ENCODE assay signal across 1 cellular context in the genomic region with DNA sequence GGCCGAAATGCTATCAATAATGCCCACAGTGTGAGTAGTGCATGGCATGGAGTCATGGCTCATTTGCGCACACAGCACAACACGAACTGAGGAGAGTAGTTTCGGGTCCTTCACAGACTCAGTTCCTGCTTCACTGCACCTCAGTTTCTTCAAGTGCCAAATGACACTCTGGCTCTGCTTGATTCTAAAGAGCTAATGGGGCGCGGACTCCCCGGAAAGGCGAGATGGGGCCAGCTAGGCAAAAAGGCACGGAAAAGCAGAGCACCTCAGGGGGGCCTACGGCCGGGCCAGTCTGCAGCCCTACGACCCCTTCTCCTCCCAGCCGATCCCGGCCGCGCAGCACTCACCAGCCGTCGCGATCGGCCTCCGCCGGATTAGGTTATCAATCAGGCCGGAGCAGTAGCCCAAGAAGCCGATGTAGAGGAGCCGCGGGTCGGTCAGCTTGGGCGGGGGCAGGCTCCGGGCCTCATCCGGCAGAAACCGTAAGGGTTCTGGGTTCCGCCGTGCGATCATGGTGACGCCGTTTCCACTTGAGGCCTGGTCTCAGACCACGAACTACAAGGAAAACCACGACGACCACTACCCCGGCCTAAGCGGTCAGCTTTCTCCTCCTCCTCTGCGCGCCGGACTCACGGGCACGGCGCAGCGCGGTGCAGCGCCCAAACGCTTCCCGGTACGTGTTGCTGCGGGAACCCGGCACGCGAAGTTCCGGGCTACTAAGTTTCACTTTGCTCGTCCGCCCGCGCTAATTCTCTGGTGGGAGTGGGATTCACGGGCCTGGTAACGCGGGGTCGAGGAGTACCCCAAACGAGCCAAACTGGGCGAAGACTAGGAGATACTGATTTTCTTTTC.
A peak's percentile ranks its signal among the peaks of the same experiment; 100 is the strongest.
TF ChIP-seq lines count a peak whose summit lies in the region.

A gene (minus strand): TSS at position 631 of the 852 bp plus-strand sequence. CDS start 118 bp downstream, at position 513.

TF ChIP-seq in HCT116, 20 proteins besides CTCF, POLR2A, EP300 and RAD21 (continued from another document):
- TF ChIP-seq ZFX (IDR thresholded peaks at IDR 0.05): peak; percentile 98
- TF ChIP-seq, protein P1, sequence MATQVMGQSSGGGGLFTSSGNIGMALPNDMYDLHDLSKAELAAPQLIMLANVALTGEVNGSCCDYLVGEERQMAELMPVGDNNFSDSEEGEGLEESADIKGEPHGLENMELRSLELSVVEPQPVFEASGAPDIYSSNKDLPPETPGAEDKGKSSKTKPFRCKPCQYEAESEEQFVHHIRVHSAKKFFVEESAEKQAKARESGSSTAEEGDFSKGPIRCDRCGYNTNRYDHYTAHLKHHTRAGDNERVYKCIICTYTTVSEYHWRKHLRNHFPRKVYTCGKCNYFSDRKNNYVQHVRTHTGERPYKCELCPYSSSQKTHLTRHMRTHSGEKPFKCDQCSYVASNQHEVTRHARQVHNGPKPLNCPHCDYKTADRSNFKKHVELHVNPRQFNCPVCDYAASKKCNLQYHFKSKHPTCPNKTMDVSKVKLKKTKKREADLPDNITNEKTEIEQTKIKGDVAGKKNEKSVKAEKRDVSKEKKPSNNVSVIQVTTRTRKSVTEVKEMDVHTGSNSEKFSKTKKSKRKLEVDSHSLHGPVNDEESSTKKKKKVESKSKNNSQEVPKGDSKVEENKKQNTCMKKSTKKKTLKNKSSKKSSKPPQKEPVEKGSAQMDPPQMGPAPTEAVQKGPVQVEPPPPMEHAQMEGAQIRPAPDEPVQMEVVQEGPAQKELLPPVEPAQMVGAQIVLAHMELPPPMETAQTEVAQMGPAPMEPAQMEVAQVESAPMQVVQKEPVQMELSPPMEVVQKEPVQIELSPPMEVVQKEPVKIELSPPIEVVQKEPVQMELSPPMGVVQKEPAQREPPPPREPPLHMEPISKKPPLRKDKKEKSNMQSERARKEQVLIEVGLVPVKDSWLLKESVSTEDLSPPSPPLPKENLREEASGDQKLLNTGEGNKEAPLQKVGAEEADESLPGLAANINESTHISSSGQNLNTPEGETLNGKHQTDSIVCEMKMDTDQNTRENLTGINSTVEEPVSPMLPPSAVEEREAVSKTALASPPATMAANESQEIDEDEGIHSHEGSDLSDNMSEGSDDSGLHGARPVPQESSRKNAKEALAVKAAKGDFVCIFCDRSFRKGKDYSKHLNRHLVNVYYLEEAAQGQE (IDR thresholded peaks at IDR 0.05; ENCODE audit: low read depth): no peak
- TF ChIP-seq SRF (IDR thresholded peaks at IDR 0.05; ENCODE audit: low read depth): peak; percentile 85
- no peak; the same call in 1 of the 2 replicates for TF ChIP-seq EGR1 (IDR thresholded peaks at IDR 0.05; ENCODE audit: low read depth)
- TF ChIP-seq, protein P2, sequence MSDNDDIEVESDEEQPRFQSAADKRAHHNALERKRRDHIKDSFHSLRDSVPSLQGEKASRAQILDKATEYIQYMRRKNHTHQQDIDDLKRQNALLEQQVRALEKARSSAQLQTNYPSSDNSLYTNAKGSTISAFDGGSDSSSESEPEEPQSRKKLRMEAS (IDR thresholded peaks at IDR 0.05): peak; percentile 90
- TF ChIP-seq FOSL1 (IDR thresholded peaks at IDR 0.05; ENCODE audit: low read depth): no peak
